Comparison of ENCODE assay signal across 15 cellular contexts in the genomic region with DNA sequence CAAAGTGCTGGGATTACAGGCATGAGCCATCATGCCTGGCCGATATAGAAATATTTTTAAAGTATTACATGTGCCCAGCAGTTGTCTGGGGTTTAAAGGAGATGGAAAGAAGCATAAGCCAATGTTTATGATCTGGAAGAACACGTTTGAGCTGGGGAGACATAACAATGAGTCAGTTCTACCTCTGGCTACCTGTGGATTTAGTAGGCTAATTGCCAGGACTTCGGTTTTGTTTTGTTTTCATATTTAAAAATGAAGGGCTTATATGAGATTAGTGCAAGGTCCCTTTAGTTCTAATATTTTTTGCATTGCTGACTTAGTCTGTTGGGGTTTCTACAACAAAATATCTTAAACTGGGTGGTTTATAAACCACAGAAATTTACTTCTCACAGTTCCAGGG. TPM values are rescaled to one million over a fixed set of nuclear protein-coding genes. Genes with fewer than 3 reads are reported as not detected.
DNase-seq lines count a peak whose midpoint lies in the region; ATAC-seq and TF ChIP-seq lines count a peak whose summit lies in the region.
"Had no signal": no experiment of that assay in that cellular context is flagged by ENCODE, and none has a peak within 500 bp of the region (broad histone marks: within the 10 kb centered on the region; RNA-seq: fewer than 3 reads in every experiment).

No MANE protein-coding gene starts in this region.

- intact Hi-C loops in prostate gland (cut with DNase I) = no loop called here

- no peak for ATAC-seq in GM18909 (IDR thresholded peaks at IDR 0.05; ENCODE audit: poor library complexity, unreplicated experiment)

- in situ Hi-C loops in HAP-1 (cut with MboI; ENCODE audit: low sequenced_read_pairs) (no loop called here), brain microvascular endothelial cell (cut with HindIII; ENCODE audit: low pct_ligation_motif_present, low sequenced_read_pairs) (no loop called here)

- H3K36me3 ChIP-seq in prostate gland (no peaks in the 10 kb centered on the region), HAP-1 (replicated peaks) (no peaks in the 10 kb centered on the region), brain microvascular endothelial cell (replicated peaks) (no peaks in the 10 kb centered on the region)

- TF ChIP-seq POLR2A in prostate gland (IDR thresholded peaks at IDR 0.05) = no peak

- H3K9me3 ChIP-seq in prostate gland (no peaks in the 10 kb centered on the region), HAP-1 (no peaks in the 10 kb centered on the region)

- H3K4me3 ChIP-seq in epithelial cell of esophagus (ENCODE audit: low read length) (no peak overlapping the region), prostate gland (no peak overlapping the region), HAP-1 (no peak overlapping the region), brain microvascular endothelial cell (ENCODE audit: low read depth, low read length) (no peak overlapping the region)

- H3K4me1 ChIP-seq in prostate gland (replicated peaks) (no peaks in the 10 kb centered on the region), HAP-1 (no peaks in the 10 kb centered on the region)

- H3K27ac ChIP-seq in prostate gland = peak overlapping the region; percentile 63 to 66
- H3K27ac ChIP-seq in brain microvascular endothelial cell = no peak overlapping the region

- H3K27me3 ChIP-seq in prostate gland (replicated peaks; ENCODE audit: insufficient read depth) = no peaks in the 10 kb centered on the region
- no peaks in the 10 kb centered on the region for H3K27me3 ChIP-seq in HAP-1 (ENCODE audit: low read depth)
- H3K27me3 ChIP-seq in brain microvascular endothelial cell (replicated peaks) = no peaks in the 10 kb centered on the region

- no peak for TF ChIP-seq CTCF in epithelial cell of esophagus (IDR thresholded peaks at IDR 0.05; ENCODE audit: insufficient read depth, low read depth, low read length, missing control alignments)
- TF ChIP-seq CTCF in prostate gland (IDR thresholded peaks at IDR 0.05) = no peak
- TF ChIP-seq CTCF in brain microvascular endothelial cell (IDR thresholded peaks at IDR 0.05; ENCODE audit: low read depth, low read length, missing control alignments) = no peak

- 40% methylated on average over 3 of the region's 3 CpGs for WGBS in prostate gland

- peak; percentile 29 for DNase-seq in Daoy (ENCODE audit: low read depth)
- peak; percentile 67 for DNase-seq in M059J (ENCODE audit: low read depth)
- DNase-seq in epithelial cell of esophagus (ENCODE audit: low read depth) = peak; percentile 95
- DNase-seq in prostate gland (ENCODE audit: low spot score) = peak; percentile 54
- DNase-seq in HAP-1 (ENCODE audit: low spot score in 2 of 2) = no peak
- DNase-seq in pons (ENCODE audit: low spot score) = no peak
- no peak for DNase-seq in brain microvascular endothelial cell
- DNase-seq: activated naive CD4-positive, alpha-beta T cell treated with anti-CD3 and anti-CD28 coated beads for 36 hours; cortex of kidney; GOT3; Karpas-422; NCI-H1930; NCI-H69; Right ventricle myocardium superior had no signal

RNA-seq across cellular contexts. Expression of a gene that starts 22.9 kb away (rescaled TPM):
- total RNA-seq in Daoy (2014; rRNA removed; shearing (Covaris generic)) = 23.8 and 30.8 TPM in 2 replicates
- 181 and 241 TPM in 2 replicates for total RNA-seq in M059J (2014; rRNA removed; shearing (Covaris generic))
- total RNA-seq in prostate gland = 100 to 1,000 TPM in 1 of 2 donors, 10 to 100 TPM in 1; 70.6 to 126 TPM

Comparison
In these comparisons a context has a peak if more than half of its experiments do, and no peak if none do; other contexts are left out.
1. DNase-seq: peak in Daoy (single experiment), M059J (single experiment), epithelial cell of esophagus (single experiment) and prostate gland (single experiment); none in HAP-1 (0 of 2), pons (single experiment) and brain microvascular endothelial cell (single experiment).